8 cellular contexts compared by ENCODE assay signal in the genomic region with DNA sequence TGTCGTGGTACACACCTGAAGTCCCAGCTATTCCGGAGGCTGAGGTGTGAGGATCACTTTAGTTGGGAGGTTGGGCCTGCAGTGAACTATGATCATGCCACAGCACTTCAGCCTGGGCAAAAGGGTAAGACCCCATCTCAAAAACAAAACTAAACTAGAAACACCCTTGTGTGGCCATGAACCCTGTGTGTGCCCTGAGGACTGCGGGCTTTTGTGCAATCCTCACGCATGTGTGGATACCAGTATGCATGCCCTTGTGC. TPM values are rescaled to one million over a fixed set of nuclear protein-coding genes. Genes with fewer than 3 reads are reported as not detected.
DNase-seq lines count a peak whose midpoint lies in the region; ATAC-seq and TF ChIP-seq lines count a peak whose summit lies in the region.

No MANE protein-coding gene starts in this region.

- DNase-seq in RWPE2 (ENCODE audit: low spot score), result no peak
- no peak for DNase-seq in esophagus muscularis mucosa (ENCODE audit: extremely low spot score)
- DNase-seq in NCI-H2227 (lab: John Stamatoyannopoulos, UW; ENCODE audit: unreplicated experiment), result no peak
- no peak for DNase-seq in D341Med (ENCODE audit: low spot score)
- DNase-seq in stimulated activated naive CD4-positive, alpha-beta T cell (lab: John Stamatoyannopoulos, UW), result no peak

- no peak for TF ChIP-seq CTCF in RWPE2 (IDR thresholded peaks at IDR 0.05; ENCODE audit: poor library complexity, severe bottlenecking)
- no peak for TF ChIP-seq CTCF in esophagus muscularis mucosa (IDR thresholded peaks at IDR 0.05)

- TF ChIP-seq EP300 in esophagus muscularis mucosa (IDR thresholded peaks at IDR 0.05), result no peak

- H3K9ac ChIP-seq in ES-I3 (ENCODE audit: low read depth, low read length), result peak overlapping the region; percentile 86
- peak overlapping the region; percentile 38 for H3K9ac ChIP-seq in rectal smooth muscle tissue (ENCODE audit: low read length)

- WGBS in esophagus muscularis mucosa, result 76% methylated on average over 4 of the region's 4 CpGs

- intact Hi-C loops in esophagus muscularis mucosa (cut with DNase I), result loop anchor here (5.0 kb wide), 1 partner anchor 46 kb away; the partner anchor contains the start of genes ACTMAP and SNRPA

- peak overlapping the region; percentile 79 for H3K27ac ChIP-seq in RWPE2 (ENCODE audit: poor library complexity, severe bottlenecking)
- H3K27ac ChIP-seq in esophagus muscularis mucosa (replicated peaks in 1 of 4), result peak overlapping the region; percentile 95 to 99 (median 96)
- H3K27ac ChIP-seq in rectal smooth muscle tissue (ENCODE audit: low read depth, low read length), result peak overlapping the region; percentile 95

- H3K36me3 ChIP-seq in ES-I3 (ENCODE audit: insufficient read depth, low read length) (no peaks in the 10 kb centered on the region; the same call in 1 of the 2 replicates), RWPE2 (ENCODE audit: low read depth) (peaks cover 24% of the 10 kb centered on the region), esophagus muscularis mucosa (peaks cover 5 to 29% (median 21%) of the 10 kb centered on the region in 4 donors), rectal smooth muscle tissue (ENCODE audit: control insufficient read depth, insufficient read depth, low read length) (peaks cover 11% of the 10 kb centered on the region)

- H3K27me3 ChIP-seq in RWPE2 (ENCODE audit: insufficient read depth, poor library complexity, severe bottlenecking) (no peaks in the 10 kb centered on the region), esophagus muscularis mucosa (no peaks in the 10 kb centered on the region), rectal smooth muscle tissue (ENCODE audit: control insufficient read depth, insufficient read depth, low read length) (no peaks in the 10 kb centered on the region)

- TF ChIP-seq POLR2A in esophagus muscularis mucosa (IDR thresholded peaks at IDR 0.05; ENCODE audit: low read depth), result no peak

- no peak for ATAC-seq in RWPE2 (ENCODE audit: low read depth)
- ATAC-seq in GM18858 (IDR thresholded peaks at IDR 0.05; ENCODE audit: unreplicated experiment), result no peak

- H3K4me1 ChIP-seq in ES-I3 (ENCODE audit: insufficient read depth, low read length), result peaks cover 6% of the 10 kb centered on the region; the same call in 1 of the 2 replicates
- peaks cover 19% of the 10 kb centered on the region for H3K4me1 ChIP-seq in RWPE2 (ENCODE audit: insufficient read depth, poor library complexity, severe bottlenecking)
- H3K4me1 ChIP-seq in esophagus muscularis mucosa, result peaks cover 35 to 42% (median 40%) of the 10 kb centered on the region in 4 donors
- H3K4me1 ChIP-seq in rectal smooth muscle tissue (ENCODE audit: control insufficient read depth, insufficient read depth, low read length), result peaks cover 27% of the 10 kb centered on the region

- peak overlapping the region; percentile 98 for H3K4me3 ChIP-seq in RWPE2 (ENCODE audit: severe bottlenecking)
- peak overlapping the region; percentile 77 to 99 (median 98) for H3K4me3 ChIP-seq in esophagus muscularis mucosa
- peak overlapping the region; percentile 71 for H3K4me3 ChIP-seq in rectal smooth muscle tissue (ENCODE audit: low read length)

- H3K9me3 ChIP-seq in ES-I3 (ENCODE audit: control insufficient read depth, insufficient read depth, low read length) (no peaks in the 10 kb centered on the region), RWPE2 (ENCODE audit: severe bottlenecking) (no peaks in the 10 kb centered on the region), esophagus muscularis mucosa (no peaks in the 10 kb centered on the region)

RNA-seq across cellular contexts. Expression of gene EGLN2, which starts 1.1 kb away (rescaled TPM):
- 100 to 1,000 TPM in 2 of 4 donors, 10 to 100 TPM in 2; 93.1 to 131 (median 101) TPM for total RNA-seq in esophagus muscularis mucosa

RNA-seq across cellular contexts. Expression of gene RAB4B, which starts 19.8 kb away (rescaled TPM):
- total RNA-seq in esophagus muscularis mucosa, result 10 to 100 TPM; 22.9 to 26.6 (median 23.2) TPM

RNA-seq across cellular contexts. Expression of gene MIA, which starts 22.6 kb away (rescaled TPM):
- 1 to 10 TPM; 2.1 to 4.1 (median 2.7) TPM for total RNA-seq in esophagus muscularis mucosa

RNA-seq across cellular contexts. Expression of gene SNRPA, which starts 46.9 kb away (rescaled TPM):
- 10 to 100 TPM; 47.3 to 69.1 (median 57.6) TPM for total RNA-seq in esophagus muscularis mucosa

RNA-seq across cellular contexts. Expression of gene ACTMAP, which starts 47.6 kb away (rescaled TPM):
- 1 to 10 TPM; 1.7 to 4.6 (median 3.7) TPM for total RNA-seq in esophagus muscularis mucosa
